In the genomic region with DNA sequence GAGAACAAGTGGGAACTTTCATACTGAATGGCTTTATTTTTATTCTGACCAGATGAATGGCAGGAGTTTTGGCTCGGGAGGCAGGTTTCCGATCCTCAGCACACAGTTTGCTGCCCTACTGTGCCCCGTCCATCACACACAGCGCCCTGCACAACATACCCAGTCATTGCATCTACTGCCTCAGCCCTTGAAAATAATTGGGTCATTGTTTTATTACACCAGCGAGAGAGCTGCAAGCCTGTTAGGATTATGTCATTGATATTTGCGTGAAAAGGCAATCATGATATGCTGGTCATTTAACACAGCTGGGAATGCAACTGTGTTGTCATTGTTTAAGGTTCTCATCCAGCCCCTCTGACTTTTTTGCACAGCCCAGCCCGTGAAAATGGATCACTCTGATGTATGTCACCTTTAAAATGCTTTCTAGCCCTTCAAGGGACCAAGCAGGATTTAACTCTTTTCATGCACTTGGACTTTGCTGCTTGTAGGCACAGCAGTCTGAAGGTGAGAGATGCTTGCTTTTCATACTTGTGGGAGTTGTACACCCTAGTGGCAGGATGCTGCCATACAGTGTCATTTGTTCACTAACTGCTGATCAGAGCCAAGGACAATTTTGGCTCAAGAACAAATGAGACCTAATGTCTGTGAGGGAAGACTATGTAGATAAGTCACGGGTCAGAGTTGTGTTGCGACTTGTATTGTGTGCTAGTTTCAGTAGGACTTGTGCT, we compare ENCODE assay signal across 1 cellular context.
TF ChIP-seq lines count a peak whose summit lies in the region.

No MANE protein-coding gene starts in this region.

TF ChIP-seq in HepG2, 621 proteins besides CTCF, POLR2A, EP300 and RAD21:
- TF ChIP-seq, protein P1, sequence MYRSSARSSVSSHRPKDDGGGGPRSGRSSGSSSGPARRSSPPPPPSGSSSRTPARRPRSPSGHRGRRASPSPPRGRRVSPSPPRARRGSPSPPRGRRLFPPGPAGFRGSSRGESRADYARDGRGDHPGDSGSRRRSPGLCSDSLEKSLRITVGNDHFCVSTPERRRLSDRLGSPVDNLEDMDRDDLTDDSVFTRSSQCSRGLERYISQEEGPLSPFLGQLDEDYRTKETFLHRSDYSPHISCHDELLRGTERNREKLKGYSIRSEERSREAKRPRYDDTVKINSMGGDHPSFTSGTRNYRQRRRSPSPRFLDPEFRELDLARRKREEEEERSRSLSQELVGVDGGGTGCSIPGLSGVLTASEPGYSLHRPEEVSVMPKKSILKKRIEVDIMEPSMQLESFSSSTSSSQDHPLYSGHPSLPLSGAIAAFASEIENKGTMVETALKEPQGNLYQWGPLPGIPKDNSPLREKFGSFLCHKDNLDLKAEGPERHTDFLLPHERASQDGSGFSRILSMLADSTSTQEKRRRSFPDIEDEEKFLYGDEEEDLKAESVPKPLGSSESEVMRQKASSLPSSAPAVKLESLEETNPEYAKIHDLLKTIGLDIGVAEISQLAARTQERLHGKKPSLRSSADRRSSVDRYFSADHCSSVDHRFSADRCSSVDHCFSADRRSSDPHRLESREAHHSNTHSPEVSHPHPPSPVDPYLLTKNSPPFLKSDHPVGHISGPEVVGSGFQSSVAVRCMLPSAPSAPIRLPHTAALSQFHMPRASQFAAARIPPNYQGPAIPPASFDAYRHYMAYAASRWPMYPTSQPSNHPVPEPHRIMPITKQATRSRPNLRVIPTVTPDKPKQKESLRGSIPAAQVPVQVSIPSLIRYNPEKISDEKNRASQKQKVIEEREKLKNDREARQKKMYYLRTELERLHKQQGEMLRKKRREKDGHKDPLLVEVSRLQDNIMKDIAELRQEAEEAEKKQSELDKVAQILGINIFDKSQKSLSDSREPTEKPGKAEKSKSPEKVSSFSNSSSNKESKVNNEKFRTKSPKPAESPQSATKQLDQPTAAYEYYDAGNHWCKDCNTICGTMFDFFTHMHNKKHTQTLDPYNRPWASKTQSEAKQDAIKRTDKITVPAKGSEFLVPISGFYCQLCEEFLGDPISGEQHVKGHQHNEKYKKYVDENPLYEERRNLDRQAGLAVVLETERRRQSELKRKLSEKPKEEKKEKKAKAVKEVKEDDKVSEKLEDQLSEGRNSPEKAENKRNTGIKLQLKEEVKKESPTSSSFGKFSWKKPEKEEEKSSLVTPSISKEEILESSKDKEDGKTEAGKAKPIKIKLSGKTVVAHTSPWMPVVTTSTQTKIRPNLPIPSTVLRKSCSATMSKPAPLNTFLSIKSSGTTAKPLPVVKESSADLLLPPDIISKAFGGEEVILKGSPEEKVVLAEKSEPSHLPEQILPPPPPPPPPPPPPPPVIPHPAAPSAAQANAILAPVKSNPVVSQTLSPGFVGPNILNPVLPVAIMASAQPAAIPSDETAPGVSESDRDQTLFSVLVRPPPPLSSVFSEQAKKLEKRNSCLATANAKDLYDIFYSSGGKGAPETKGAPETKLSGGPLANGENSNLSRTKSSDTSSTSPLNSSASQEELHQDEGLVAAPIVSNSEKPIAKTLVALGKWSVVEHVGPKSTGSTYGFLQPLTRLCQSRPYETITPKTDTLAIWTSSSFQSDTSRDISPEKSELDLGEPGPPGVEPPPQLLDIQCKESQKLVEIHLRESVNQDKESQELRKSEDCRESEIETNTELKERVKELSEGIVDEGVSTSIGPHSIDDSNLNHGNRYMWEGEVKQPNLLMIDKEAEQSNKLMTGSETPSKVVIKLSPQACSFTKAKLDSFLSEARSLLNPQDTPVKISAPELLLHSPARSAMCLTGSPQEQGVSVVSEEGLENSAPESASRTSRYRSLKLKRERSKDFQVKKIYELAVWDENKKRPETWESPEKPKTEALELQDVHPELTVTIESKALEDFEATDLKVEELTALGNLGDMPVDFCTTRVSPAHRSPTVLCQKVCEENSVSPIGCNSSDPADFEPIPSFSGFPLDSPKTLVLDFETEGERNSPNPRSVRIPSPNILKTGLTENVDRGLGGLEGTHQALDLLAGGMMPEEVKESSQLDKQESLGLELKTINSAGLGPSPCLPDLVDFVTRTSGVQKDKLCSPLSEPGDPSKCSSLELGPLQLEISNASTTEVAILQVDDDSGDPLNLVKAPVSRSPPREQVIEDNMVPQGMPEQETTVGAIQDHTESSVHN (CRISPR knock-in tag; IDR thresholded peaks at IDR 0.05): no peak
- TF ChIP-seq TOE1 (CRISPR knock-in tag; IDR thresholded peaks at IDR 0.05) (no peak), ZNF780A (CRISPR knock-in tag; IDR thresholded peaks at IDR 0.05) (no peak), HDAC2 (CRISPR knock-in tag; IDR thresholded peaks at IDR 0.05) (no peak), PHF21A (CRISPR knock-in tag; IDR thresholded peaks at IDR 0.05) (no peak), NFKB2 (CRISPR knock-in tag; IDR thresholded peaks at IDR 0.05; ENCODE audit: borderline replicate concordance) (no peak), DPF2 (CRISPR knock-in tag; IDR thresholded peaks at IDR 0.05; ENCODE audit: borderline replicate concordance, low read depth) (no peak)
- TF ChIP-seq, protein P2, sequence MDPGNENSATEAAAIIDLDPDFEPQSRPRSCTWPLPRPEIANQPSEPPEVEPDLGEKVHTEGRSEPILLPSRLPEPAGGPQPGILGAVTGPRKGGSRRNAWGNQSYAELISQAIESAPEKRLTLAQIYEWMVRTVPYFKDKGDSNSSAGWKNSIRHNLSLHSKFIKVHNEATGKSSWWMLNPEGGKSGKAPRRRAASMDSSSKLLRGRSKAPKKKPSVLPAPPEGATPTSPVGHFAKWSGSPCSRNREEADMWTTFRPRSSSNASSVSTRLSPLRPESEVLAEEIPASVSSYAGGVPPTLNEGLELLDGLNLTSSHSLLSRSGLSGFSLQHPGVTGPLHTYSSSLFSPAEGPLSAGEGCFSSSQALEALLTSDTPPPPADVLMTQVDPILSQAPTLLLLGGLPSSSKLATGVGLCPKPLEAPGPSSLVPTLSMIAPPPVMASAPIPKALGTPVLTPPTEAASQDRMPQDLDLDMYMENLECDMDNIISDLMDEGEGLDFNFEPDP (CRISPR knock-in tag; conservative IDR thresholded peaks at IDR 0.05): no peak
TF ChIP-seq in HepG2: peak in this region for 0.
